35 cellular contexts compared by ENCODE assay signal in genomic region chr17:43855061-43855460, GRCh38. TPM values are rescaled to one million over a fixed set of nuclear protein-coding genes. Genes with fewer than 3 reads are reported as not detected.
"Had no signal": no experiment of that assay in that cellular context is flagged by ENCODE, and none has a peak within 500 bp of the region (broad histone marks: within the 10 kb centered on the region; RNA-seq: fewer than 3 reads in every experiment).

No MANE protein-coding gene starts in this region.

- H2AFZ ChIP-seq: PC-9 had no signal

- H3K4me2 ChIP-seq: PC-9 had no signal

- H3K27ac Mint-ChIP-seq: activated CD8-positive, alpha-beta T cell treated with anti-CD3 and anti-CD28 coated beads for 36 hours; activated naive CD4-positive, alpha-beta T cell treated with anti-CD3 and anti-CD28 coated beads, Interleukin-2, amount 50 U/mL, for 72 hours; activated T-cell treated with anti-CD3 and anti-CD28 coated beads, Interleukin-2, amount 50 U/mL, for 72 hours; activated T-helper 17 cell treated with anti-CD3 and anti-CD28 coated beads, Interleukin-2, amount 50 U/mL, for 72 hours; brain had no signal

- H3K9me3 ChIP-seq: adrenal gland, SJCRH30 had no signal

- H3K4me3 ChIP-seq: adrenal gland, K562, PC-9, SJCRH30, SK-N-MC had no signal

- H3K4me1 Mint-ChIP-seq: activated T-helper 17 cell treated with anti-CD3 and anti-CD28 coated beads, Interleukin-2, amount 50 U/mL, for 72 hours had no signal

- H3K4me3 Mint-ChIP-seq: activated CD8-positive, alpha-beta T cell treated with anti-CD3 and anti-CD28 coated beads for 36 hours; activated T-cell treated with anti-CD3 and anti-CD28 coated beads, Interleukin-2, amount 50 U/mL, for 72 hours; activated T-helper 17 cell treated with anti-CD3 and anti-CD28 coated beads, Interleukin-2, amount 50 U/mL, for 72 hours; brain had no signal

- H3K27ac ChIP-seq: adrenal gland, PC-9, RWPE1, SJCRH30, SK-N-MC, WERI-Rb-1 had no signal

- H3K36me3 ChIP-seq: adrenal gland, SJCRH30, WERI-Rb-1 had no signal

- H3K36me3 Mint-ChIP-seq: activated naive CD4-positive, alpha-beta T cell treated with anti-CD3 and anti-CD28 coated beads, Interleukin-2, amount 50 U/mL, for 72 hours; brain had no signal

- H3K9me3 Mint-ChIP-seq: activated CD8-positive, alpha-beta T cell treated with anti-CD3 and anti-CD28 coated beads for 36 hours; activated naive CD4-positive, alpha-beta T cell treated with anti-CD3 and anti-CD28 coated beads, Interleukin-2, amount 50 U/mL, for 72 hours; activated T-cell treated with anti-CD3 and anti-CD28 coated beads, Interleukin-2, amount 50 U/mL, for 72 hours; activated T-helper 17 cell treated with anti-CD3 and anti-CD28 coated beads, Interleukin-2, amount 50 U/mL, for 72 hours; brain had no signal

- H3K4me1 ChIP-seq: adrenal gland had no signal

- DNase-seq: activated CD4-positive, alpha-beta T cell treated with anti-CD3 and anti-CD28 coated beads for 1 hour; activated CD4-positive, alpha-beta T cell treated with anti-CD3 and anti-CD28 coated beads for 48 hours; activated CD4-positive, CD25-positive, alpha-beta regulatory T cell; activated CD8-positive, alpha-beta T cell treated with anti-CD3 and anti-CD28 coated beads for 36 hours; activated effector memory CD4-positive, alpha-beta T cell treated with anti-CD3 and anti-CD28 coated beads, Interleukin-2, amount 50 U/mL, for 16 hours; activated naive CD4-positive, alpha-beta T cell; activated T-cell treated with anti-CD3 and anti-CD28 coated beads, Interleukin-2, amount 50 U/mL, for 1 hour; activated T-cell treated with anti-CD3 and anti-CD28 coated beads, Interleukin-2, amount 50 U/mL, for 72 hours; adrenal gland; central memory CD4-positive, alpha-beta T cell; NCI-H1105; NCI-H1417 treated with DMSO at 0.1 percent for 48 hours; NCI-H187 treated with DMSO at 0.1 percent for 48 hours; NCI-H2081 treated with DMSO at 0.1 percent for 48 hours; NCI-H226; NCI-H446 treated with DMSO at 0.1 percent for 48 hours; NCI-H524; NCI-H69; NK-92 treated with Interleukin-12 subunit alpha and Interleukin-12 subunit beta, amount 100 ng/mL, for 24 hours; PC-9; SHP77; SJCRH30; T1000; WERI-Rb-1 had no signal

RNA-seq across cellular contexts. Expression of gene CD300LG, which starts 8.1 kb away (rescaled TPM):
- total RNA-seq: activated CD8-positive, alpha-beta memory T cell treated with anti-CD3 and anti-CD28 coated beads for 36 hours; activated CD8-positive, alpha-beta T cell treated with anti-CD3 and anti-CD28 coated beads for 36 hours; activated naive CD4-positive, alpha-beta T cell treated with anti-CD3 and anti-CD28 coated beads, Interleukin-2, amount 50 U/mL, for 72 hours; activated T-cell treated with anti-CD3 and anti-CD28 coated beads, Interleukin-2, amount 50 U/mL, for 72 hours; activated T-helper 17 cell treated with anti-CD3 and anti-CD28 coated beads, Interleukin-2, amount 50 U/mL, for 72 hours; K562; MCF 10A; OCI-LY7; PC-9; SJCRH30; T-helper 1 cell treated with Interleukin-12 subunit alpha and Interleukin-12 subunit beta and Interleukin-4 antibody, amounts not matched to agents 30 ng/mL and 1 ng/mL, for 36 hours; T-helper 2 cell treated with Interferon-gamma antibody and Interleukin-4, amounts not matched to agents 100 ng/mL and 5 ng/mL, for 36 hours had no signal

RNA-seq across cellular contexts. Expression of gene MPP3, which starts 22.1 kb away (rescaled TPM):
- total RNA-seq: activated T-cell treated with anti-CD3 and anti-CD28 coated beads, Interleukin-2, amount 50 U/mL, for 72 hours; OCI-LY7; T-helper 1 cell treated with Interleukin-12 subunit alpha and Interleukin-12 subunit beta and Interleukin-4 antibody, amounts not matched to agents 30 ng/mL and 1 ng/mL, for 36 hours; T-helper 2 cell treated with Interferon-gamma antibody and Interleukin-4, amounts not matched to agents 100 ng/mL and 5 ng/mL, for 36 hours had no signal

RNA-seq across cellular contexts. Expression of gene MPP2, which starts 52.3 kb away (rescaled TPM):
- total RNA-seq: MCF 10A had no signal
